26 cellular contexts compared by ENCODE assay signal in genomic region chr1:233359905-233360304, GRCh38.
"Had no signal": no experiment of that assay in that cellular context is flagged by ENCODE, and none has a peak within 500 bp of the region (broad histone marks: within the 10 kb centered on the region; RNA-seq: fewer than 3 reads in every experiment).

No MANE protein-coding gene starts in this region.

- H3K4me3 ChIP-seq: colonic mucosa, esophagus muscularis mucosa, gastroesophageal sphincter, heart left ventricle, lung, mucosa of descending colon, neural progenitor cell, prostate gland, right atrium auricular region, skin epidermis, spleen, testis, tibial artery had no signal

- H3K9me3 ChIP-seq: colonic mucosa, esophagus muscularis mucosa, gastroesophageal sphincter, heart left ventricle, mucosa of descending colon, prostate gland, right atrium auricular region, spleen, testis, tibial artery had no signal

- DNase-seq: effector CD8-positive, alpha-beta T cell; foreskin keratinocyte; heart left ventricle; hypothalamus; left ventricle myocardium superior; naive B cell; spleen; stimulated activated CD4-positive, alpha-beta T cell treated with anti-CD3 and anti-CD28 coated beads, Interleukin-4, amount 100 ng/mL, for 4 hours; stimulated activated naive CD8-positive, alpha-beta T cell treated with anti-CD3 and anti-CD28 coated beads, Interleukin-15, Interleukin-2, amounts not matched to agents 100 U/mL and 50 U/mL, for 24 hours; substantia nigra; testis; tibial artery had no signal

- H3K4me1 ChIP-seq: colonic mucosa, esophagus muscularis mucosa, foreskin keratinocyte, gastroesophageal sphincter, neural progenitor cell, parathyroid adenoma, prostate gland, right atrium auricular region, tibial artery had no signal

- H3K27me3 ChIP-seq: colonic mucosa, foreskin keratinocyte, neural progenitor cell, right atrium auricular region, spleen, testis, tibial artery had no signal

- FAIRE-seq: endothelial cell of umbilical vein, keratinocyte had no signal

- ATAC-seq: foreskin keratinocyte; gastroesophageal sphincter; heart left ventricle; left ventricle myocardium superior; natural killer cell treated with Interleukin-12 subunit alpha and Interleukin-12 subunit beta and Interleukin-15 and Interleukin-18, amount 100 ng/mL, for 72 hours; stimulated activated memory B cell treated with anti-CD40 and anti-IgM and Interleukin-4, amounts not matched to agents 10 μg/mL and 1 μg/mL and 100 μg/mL, for 72 hours; stimulated activated naive CD8-positive, alpha-beta T cell treated with anti-CD3 and anti-CD28 coated beads, Interleukin-15, Interleukin-2, amounts not matched to agents 100 U/mL and 50 U/mL, for 24 hours had no signal

- H3K36me3 ChIP-seq: colonic mucosa, esophagus muscularis mucosa, gastroesophageal sphincter, heart left ventricle, neural progenitor cell, prostate gland, right atrium auricular region, spleen had no signal

- H3K27ac ChIP-seq: colonic mucosa, esophagus muscularis mucosa, foreskin keratinocyte, gastroesophageal sphincter, heart left ventricle, neural progenitor cell, parathyroid adenoma, prostate gland, right atrium auricular region, skin epidermis, spleen, testis, tibial artery had no signal
